ENCODE assay signal across 8 cellular contexts in genomic region chr13:69857188-69857821, GRCh38.
DNase-seq lines count a peak whose midpoint lies in the region; ATAC-seq, FAIRE-seq and TF ChIP-seq lines count a peak whose summit lies in the region.

No MANE protein-coding gene starts in this region.

- H3K4me1 Mint-ChIP-seq in GM23338: peaks cover 17% of the 10 kb centered on the region

- TF ChIP-seq CTCF in GM12865 (IDR thresholded peaks at IDR 0.05; ENCODE audit: insufficient read depth, low read depth, low read length, missing control alignments): peak; percentile 46
- TF ChIP-seq CTCF in GM23338 (conservative IDR thresholded peaks at IDR 0.05; ENCODE audit: low read depth in 2 of 2): peak; percentile 70 to 97
- peak; percentile 41 to 62 (median 62) for TF ChIP-seq CTCF in esophagus muscularis mucosa (IDR thresholded peaks at IDR 0.05)
- peak; percentile 61 for TF ChIP-seq CTCF in retinal pigment epithelial cell (conservative IDR thresholded peaks at IDR 0.05; ENCODE audit: low read depth, low read length)

- no peaks in the 10 kb centered on the region for H3F3A ChIP-seq in GM23338 (replicated peaks; ENCODE audit: low read depth)

- intact Hi-C loops in esophagus muscularis mucosa (cut with DNase I): loop anchor here (5.0 kb wide), 1 partner anchor 320 kb away; no protein-coding TSS in a partner anchor

- no peak overlapping the region; the same call in 1 of the 2 replicates for H3K27ac Mint-ChIP-seq in GM23338

- no peaks in the 10 kb centered on the region for H3K36me3 ChIP-seq in GM23338 (ENCODE audit: insufficient read depth)
- no peaks in the 10 kb centered on the region for H3K36me3 ChIP-seq in esophagus muscularis mucosa

- H3K27ac ChIP-seq in GM23338 (ENCODE audit: low read depth) (no peak overlapping the region), esophagus muscularis mucosa (replicated peaks in 1 of 4) (no peak overlapping the region)

- WGBS in esophagus muscularis mucosa: 13% methylated on average over 4 of the region's 4 CpGs

- no peak for TF ChIP-seq EP300 in esophagus muscularis mucosa (IDR thresholded peaks at IDR 0.05)

- no peaks in the 10 kb centered on the region for H3K36me3 Mint-ChIP-seq in GM23338 (ENCODE audit: low read depth)

- H3K4me3 Mint-ChIP-seq in GM23338: no peak overlapping the region

- no peaks in the 10 kb centered on the region for H3K79me2 ChIP-seq in GM23338 (replicated peaks; ENCODE audit: insufficient read depth)

- peak; percentile 65 for FAIRE-seq in RCC 7860 (lab: Jason Lieb, UNC)

- DNase-seq in GM12865 (ENCODE audit: low read depth) (peak; percentile 61), GM23338 (ENCODE audit: low spot score) (peak; percentile 82), LHCN-M2 (ENCODE audit: low read depth) (peak; percentile 12), RCC 7860 (ENCODE audit: low spot score) (peak; percentile 49), esophagus muscularis mucosa (ENCODE audit: extremely low spot score) (no peak), retinal pigment epithelial cell (ENCODE audit: low read depth) (no peak), COLO668 (lab: John Stamatoyannopoulos, UW; ENCODE audit: unreplicated experiment) (no peak), HuH-7 (ENCODE audit: low spot score) (no peak)

- H3K27me3 Mint-ChIP-seq in GM23338 (ENCODE audit: insufficient read depth, low read depth, poor library complexity): no peaks in the 10 kb centered on the region

- ATAC-seq in GM23338: peak; percentile 88

- no peaks in the 10 kb centered on the region for H3K27me3 ChIP-seq in GM23338 (ENCODE audit: insufficient read depth)
- no peaks in the 10 kb centered on the region for H3K27me3 ChIP-seq in esophagus muscularis mucosa

- no peak for TF ChIP-seq POLR2A in esophagus muscularis mucosa (IDR thresholded peaks at IDR 0.05; ENCODE audit: low read depth)

- H3K4me1 ChIP-seq in GM23338 (ENCODE audit: insufficient read depth) (peaks cover 6% of the 10 kb centered on the region; the same call in 1 of the 2 replicates), esophagus muscularis mucosa (no peaks in the 10 kb centered on the region)

- no peaks in the 10 kb centered on the region for H3K9me3 ChIP-seq in esophagus muscularis mucosa

- H2AFZ ChIP-seq in GM23338: no peak overlapping the region

- H4K20me1 ChIP-seq in GM23338 (replicated peaks; ENCODE audit: insufficient read depth): no peaks in the 10 kb centered on the region

- H3K4me3 ChIP-seq in GM12865 (ENCODE audit: low read depth, low read length): no peak overlapping the region
- no peak overlapping the region for H3K4me3 ChIP-seq in GM23338
- no peak overlapping the region for H3K4me3 ChIP-seq in esophagus muscularis mucosa
- no peak overlapping the region for H3K4me3 ChIP-seq in retinal pigment epithelial cell (ENCODE audit: low read length)

- no peak overlapping the region for H3K4me2 ChIP-seq in GM23338

- no peaks in the 10 kb centered on the region for H3K9me3 Mint-ChIP-seq in GM23338

- H3K9me2 ChIP-seq in GM23338 (ENCODE audit: insufficient read depth): no peaks in the 10 kb centered on the region

TF ChIP-seq in GM23338, 12 proteins besides CTCF, POLR2A, EP300 and RAD21 (continues in another document):
- TF ChIP-seq NANOG (IDR thresholded peaks at IDR 0.05; ENCODE audit: borderline replicate concordance) (no peak), EZH2 (IDR thresholded peaks at IDR 0.05; ENCODE audit: low read depth, unreplicated experiment) (no peak), ZNF114 (CRISPR knock-in tag; IDR thresholded peaks at IDR 0.05) (no peak), JUNB (IDR thresholded peaks at IDR 0.05; ENCODE audit: unreplicated experiment) (no peak), ETS1 (IDR thresholded peaks at IDR 0.05) (no peak), POLR2AphosphoS5 (IDR thresholded peaks at IDR 0.05; ENCODE audit: low read depth) (no peak), STAT1 (IDR thresholded peaks at IDR 0.05; ENCODE audit: unreplicated experiment) (no peak), ZNF331 (CRISPR knock-in tag; IDR thresholded peaks at IDR 0.05; ENCODE audit: low read depth) (no peak), CREB1 (CRISPR knock-in tag; IDR thresholded peaks at IDR 0.05; ENCODE audit: low read depth) (no peak), REST (IDR thresholded peaks at IDR 0.05; ENCODE audit: unreplicated experiment) (no peak), EZH2phosphoT487 (IDR thresholded peaks at IDR 0.05; ENCODE audit: unreplicated experiment) (no peak)

Comparison
In these comparisons a context has a peak if more than half of its experiments do, and no peak if none do; other contexts are left out.
1. DNase-seq: peak in GM12865 (single experiment), GM23338 (single experiment), LHCN-M2 (single experiment) and RCC 7860 (single experiment); none in esophagus muscularis mucosa (single experiment), retinal pigment epithelial cell (single experiment), COLO668 (single experiment) and HuH-7 (single experiment).
2. Peak in every context shown above with its lines, with median percentiles within 50 percentile points of each other: CTCF ChIP-seq.